Comparison of ENCODE assay signal across 16 cellular contexts in the genomic region with DNA sequence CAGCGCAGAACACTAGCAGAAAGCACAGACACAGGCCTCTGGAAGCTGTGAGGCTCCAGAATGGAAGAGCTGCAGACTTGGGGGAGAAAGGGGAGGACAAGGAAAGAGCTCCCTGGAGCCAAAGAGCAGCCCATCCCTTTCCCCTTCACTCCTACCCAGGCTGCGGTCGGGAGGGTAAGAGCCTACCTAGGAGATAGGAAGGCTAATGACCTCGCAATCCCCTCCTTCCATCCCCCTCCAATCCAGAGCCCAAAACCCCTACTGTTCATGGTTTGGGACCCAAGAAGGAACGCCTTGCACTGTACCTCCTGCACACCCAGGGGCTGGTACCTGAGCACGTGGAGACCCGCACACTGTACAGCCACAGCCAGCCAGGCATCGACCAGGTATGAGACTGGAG. TPM values are rescaled to one million over a fixed set of nuclear protein-coding genes. Genes with fewer than 3 reads are reported as not detected.
DNase-seq lines count a peak whose midpoint lies in the region; ATAC-seq and TF ChIP-seq lines count a peak whose summit lies in the region.
"Had no signal": no experiment of that assay in that cellular context is flagged by ENCODE, and none has a peak within 500 bp of the region (broad histone marks: within the 10 kb centered on the region; RNA-seq: fewer than 3 reads in every experiment).

No MANE protein-coding gene starts in this region.

- ATAC-seq in activated naive CD8-positive, alpha-beta T cell treated with anti-CD3 and anti-CD28 coated beads, Interleukin-2, amount 10 ng/mL, durations not matched to agents 7 days and 5 days (ENCODE audit: low read depth): no peak
- ATAC-seq in central memory CD8-positive, alpha-beta T cell (replicated peaks; ENCODE audit: extremely low read depth, poor library complexity, severe bottlenecking): no peak
- ATAC-seq: CD8-positive, alpha-beta T cell; GM12878 had no signal

- no peak overlapping the region for H3K4me3 Mint-ChIP-seq in activated naive CD8-positive, alpha-beta T cell treated with anti-CD3 and anti-CD28 coated beads, Interleukin-2, amount 10 ng/mL, durations not matched to agents 7 days and 5 days
- no peak overlapping the region for H3K4me3 Mint-ChIP-seq in activated naive CD8-positive, alpha-beta T cell treated with anti-CD3 and anti-CD28 coated beads for 36 hours
- H3K4me3 Mint-ChIP-seq in central memory CD8-positive, alpha-beta T cell: no peak overlapping the region
- H3K4me3 Mint-ChIP-seq in neural crest cell: no peak overlapping the region
- H3K4me3 Mint-ChIP-seq: CD14-positive monocyte; CD8-positive, alpha-beta T cell; H9; IgD-negative memory B cell had no signal

- H3K27me3 ChIP-seq in A673 (replicated peaks; ENCODE audit: insufficient read depth, low read depth, low read length, poor library complexity): no peaks in the 10 kb centered on the region

- BruUV-seq in A673 (replicated peaks; lab: Mats Ljungman, UMichigan): no TSS peak

- no peak overlapping the region for H3K27ac Mint-ChIP-seq in activated naive CD8-positive, alpha-beta T cell treated with anti-CD3 and anti-CD28 coated beads, Interleukin-2, amount 10 ng/mL, durations not matched to agents 7 days and 5 days
- H3K27ac Mint-ChIP-seq in activated naive CD8-positive, alpha-beta T cell treated with anti-CD3 and anti-CD28 coated beads for 36 hours: no peak overlapping the region
- peak overlapping the region; percentile 54 for H3K27ac Mint-ChIP-seq in central memory CD8-positive, alpha-beta T cell (ENCODE audit: low read depth)
- H3K27ac Mint-ChIP-seq in neural crest cell (ENCODE audit: unreplicated experiment): peak overlapping the region; percentile 14
- H3K27ac Mint-ChIP-seq: CD8-positive, alpha-beta T cell; IgD-negative memory B cell had no signal

- TF ChIP-seq CTCF in neural crest cell (conservative IDR thresholded peaks at IDR 0.05): no peak
- no peak for TF ChIP-seq CTCF in A673 (conservative IDR thresholded peaks at IDR 0.05; ENCODE audit: low read depth, low read length)

- no peaks in the 10 kb centered on the region for H3K36me3 Mint-ChIP-seq in activated naive CD8-positive, alpha-beta T cell treated with anti-CD3 and anti-CD28 coated beads, Interleukin-2, amount 10 ng/mL, durations not matched to agents 7 days and 5 days
- H3K36me3 Mint-ChIP-seq in activated naive CD8-positive, alpha-beta T cell treated with anti-CD3 and anti-CD28 coated beads for 36 hours: no peaks in the 10 kb centered on the region
- H3K36me3 Mint-ChIP-seq in central memory CD8-positive, alpha-beta T cell (ENCODE audit: insufficient read depth): no peaks in the 10 kb centered on the region
- H3K36me3 Mint-ChIP-seq in neural crest cell (ENCODE audit: low read depth): peaks cover 11% of the 10 kb centered on the region

- H3K36me3 ChIP-seq in A673 (ENCODE audit: insufficient read depth, low read length, poor library complexity, severe bottlenecking): no peaks in the 10 kb centered on the region

- H3K4me1 ChIP-seq in A673 (ENCODE audit: insufficient read depth, low read length, poor library complexity, severe bottlenecking): no peaks in the 10 kb centered on the region

- CTCF ChIA-PET in A673 (lab: Charles Lee): no interaction called here

- POLR2A ChIA-PET in activated naive CD8-positive, alpha-beta T cell treated with anti-CD3 and anti-CD28 coated beads, Interleukin-2, amount 10 ng/mL, durations not matched to agents 7 days and 5 days (lab: Charles Lee): no interaction called here
- POLR2A ChIA-PET in A673 (lab: Charles Lee; ENCODE audit: low non-redundant PET): no interaction called here

- DNase-seq in activated naive CD8-positive, alpha-beta T cell treated with anti-CD3 and anti-CD28 coated beads, Interleukin-2, amount 10 ng/mL, durations not matched to agents 7 days and 5 days: peak; percentile 20
- DNase-seq in activated naive CD8-positive, alpha-beta T cell treated with anti-CD3 and anti-CD28 coated beads for 36 hours: no peak
- no peak for DNase-seq in central memory CD8-positive, alpha-beta T cell (ENCODE audit: low spot score in 2 of 2)
- DNase-seq in neural crest cell (ENCODE audit: low read depth, low spot score) (no peak), CD1c-positive myeloid dendritic cell (ENCODE audit: extremely low spot score) (no peak), NCI-H1092 (lab: John Stamatoyannopoulos, UW) (no peak), A673 (ENCODE audit: low spot score) (no peak)
- DNase-seq: AML-193, Calu3, DMS79 treated with DMSO at 0.1 percent for 48 hours, GOT3, H9 had no signal

- H3K4me1 Mint-ChIP-seq in activated naive CD8-positive, alpha-beta T cell treated with anti-CD3 and anti-CD28 coated beads, Interleukin-2, amount 10 ng/mL, durations not matched to agents 7 days and 5 days: no peaks in the 10 kb centered on the region
- H3K4me1 Mint-ChIP-seq in activated naive CD8-positive, alpha-beta T cell treated with anti-CD3 and anti-CD28 coated beads for 36 hours: no peaks in the 10 kb centered on the region
- peaks cover 10% of the 10 kb centered on the region for H3K4me1 Mint-ChIP-seq in central memory CD8-positive, alpha-beta T cell
- no peaks in the 10 kb centered on the region for H3K4me1 Mint-ChIP-seq in neural crest cell
- H3K4me1 Mint-ChIP-seq: CD14-positive monocyte, H9 had no signal

- H3K27me3 Mint-ChIP-seq in activated naive CD8-positive, alpha-beta T cell treated with anti-CD3 and anti-CD28 coated beads, Interleukin-2, amount 10 ng/mL, durations not matched to agents 7 days and 5 days: no peaks in the 10 kb centered on the region
- H3K27me3 Mint-ChIP-seq in activated naive CD8-positive, alpha-beta T cell treated with anti-CD3 and anti-CD28 coated beads for 36 hours: no peaks in the 10 kb centered on the region
- no peaks in the 10 kb centered on the region for H3K27me3 Mint-ChIP-seq in central memory CD8-positive, alpha-beta T cell
- H3K27me3 Mint-ChIP-seq in neural crest cell (ENCODE audit: low read depth): no peaks in the 10 kb centered on the region
- H3K27me3 Mint-ChIP-seq: IgD-negative memory B cell had no signal

- H3K9me3 Mint-ChIP-seq in activated naive CD8-positive, alpha-beta T cell treated with anti-CD3 and anti-CD28 coated beads, Interleukin-2, amount 10 ng/mL, durations not matched to agents 7 days and 5 days: no peaks in the 10 kb centered on the region
- H3K9me3 Mint-ChIP-seq in activated naive CD8-positive, alpha-beta T cell treated with anti-CD3 and anti-CD28 coated beads for 36 hours: no peaks in the 10 kb centered on the region
- H3K9me3 Mint-ChIP-seq in central memory CD8-positive, alpha-beta T cell: no peaks in the 10 kb centered on the region
- no peaks in the 10 kb centered on the region for H3K9me3 Mint-ChIP-seq in neural crest cell
- H3K9me3 Mint-ChIP-seq: CD14-positive monocyte; CD8-positive, alpha-beta T cell; H9; IgD-negative memory B cell had no signal

- no peaks in the 10 kb centered on the region for H3K9me3 ChIP-seq in A673 (ENCODE audit: low read depth, low read length, poor library complexity, severe bottlenecking)

- H3K27ac ChIP-seq in A673 (ENCODE audit: low read depth, low read length, poor library complexity, severe bottlenecking): no peak overlapping the region

- H3K4me3 ChIP-seq in A673 (ENCODE audit: low read depth, low read length, poor library complexity, severe bottlenecking): no peak overlapping the region
- H3K4me3 ChIP-seq: GM12878 had no signal

- intact Hi-C loops in A673 (cut with micrococcal nuclease; ENCODE audit: unreplicated experiment): no loop called here

RNA-seq across cellular contexts. Expression of a gene that starts 39.8 kb away (rescaled TPM):
- total RNA-seq in activated naive CD8-positive, alpha-beta T cell treated with anti-CD3 and anti-CD28 coated beads, Interleukin-2, amount 10 ng/mL, durations not matched to agents 7 days and 5 days: 1 to 10 TPM; 7.2 to 7.3 TPM
- total RNA-seq in activated naive CD8-positive, alpha-beta T cell treated with anti-CD3 and anti-CD28 coated beads for 36 hours: 1 to 10 TPM; 4.5 to 5.2 TPM
- total RNA-seq in neural crest cell (25.7 and 25.8 TPM in 2 replicates), A673 (2021) (23.1 and 24.0 TPM in 2 replicates)

RNA-seq across cellular contexts. Expression of a gene that starts 57.5 kb away (rescaled TPM):
- not detected for total RNA-seq in activated naive CD8-positive, alpha-beta T cell treated with anti-CD3 and anti-CD28 coated beads, Interleukin-2, amount 10 ng/mL, durations not matched to agents 7 days and 5 days
- total RNA-seq in activated naive CD8-positive, alpha-beta T cell treated with anti-CD3 and anti-CD28 coated beads for 36 hours: not detected
- 0.57 and 0.89 TPM in 2 replicates for total RNA-seq in neural crest cell
- total RNA-seq in A673 (2021): 1.2 TPM in 2 replicates
- total RNA-seq: Calu3; CD8-positive, alpha-beta T cell; GM12878 had no signal

Comparison
In these comparisons a context has a peak if more than half of its experiments do, and no peak if none do; other contexts are left out.
1. H3K27ac Mint-ChIP-seq: peak in central memory CD8-positive, alpha-beta T cell (single experiment) and neural crest cell (single experiment); none in activated naive CD8-positive, alpha-beta T cell treated with anti-CD3 and anti-CD28 coated beads, Interleukin-2, amount 10 ng/mL, durations not matched to agents 7 days and 5 days (single experiment) and activated naive CD8-positive, alpha-beta T cell treated with anti-CD3 and anti-CD28 coated beads for 36 hours (single experiment).